In genomic region chr2:217756375-217757107, GRCh38 we compare ENCODE assay signal across 8 cellular contexts.
A peak's percentile ranks its signal among the peaks of the same experiment; 100 is the strongest.
DNase-seq lines count a peak whose midpoint lies in the region; ATAC-seq and TF ChIP-seq lines count a peak whose summit lies in the region.

No MANE protein-coding gene starts in this region.

- H3K36me3 ChIP-seq in naive thymus-derived CD4-positive, alpha-beta T cell (ENCODE audit: control insufficient read depth in 2 of 3, insufficient read depth in 3 of 3, low read length in 3 of 3) = no peaks in the 10 kb centered on the region

- H3K27ac Mint-ChIP-seq in naive thymus-derived CD4-positive, alpha-beta T cell = peak overlapping the region in 1 of 9 donors; percentile 51

- no peaks in the 10 kb centered on the region for H3K27me3 ChIP-seq in naive thymus-derived CD4-positive, alpha-beta T cell (ENCODE audit: control insufficient read depth in 2 of 2, insufficient read depth in 2 of 2, low read length in 2 of 2)

- H3K4me1 ChIP-seq in naive thymus-derived CD4-positive, alpha-beta T cell (ENCODE audit: control insufficient read depth in 2 of 2, insufficient read depth in 2 of 2, low read length in 2 of 2) = peaks cover 0 to 26% of the 10 kb centered on the region in 2 donors

- intact Hi-C loops in naive thymus-derived CD4-positive, alpha-beta T cell (cut with micrococcal nuclease) = loop anchor here (1.0 to 5.0 kb wide), 7 partner anchors 43 to 1240 kb away; partner anchors contain the start of gene IGFBP5 (in 1 of the 2)

- H3K4me1 Mint-ChIP-seq in naive thymus-derived CD4-positive, alpha-beta T cell = peaks cover 18 to 36% (median 25%) of the 10 kb centered on the region in 7 donors

- peaks cover 0 to 11% (median 0%) of the 10 kb centered on the region in 5 donors for H3K27me3 Mint-ChIP-seq in naive thymus-derived CD4-positive, alpha-beta T cell

- H3K9me3 Mint-ChIP-seq in naive thymus-derived CD4-positive, alpha-beta T cell = peaks cover 0 to 7% (median 4%) of the 10 kb centered on the region in 11 donors

- H3K4me3 Mint-ChIP-seq in naive thymus-derived CD4-positive, alpha-beta T cell = peak overlapping the region; percentile 9 to 73 (median 62)

- CTCF ChIA-PET in naive thymus-derived CD4-positive, alpha-beta T cell (lab: Charles Lee) = interaction anchor here (1.0 to 1.5 kb wide), 6 partner anchors 8 to 1077 kb away, joined by 3 to 4 read pairs (median 3); no protein-coding TSS in a partner anchor

- ATAC-seq in naive thymus-derived CD4-positive, alpha-beta T cell = peak; percentile 91
- ATAC-seq in GM19395 (IDR thresholded peaks at IDR 0.05; ENCODE audit: unreplicated experiment) = no peak

- peak; percentile 79 for TF ChIP-seq CTCF in epithelial cell of proximal tubule (conservative IDR thresholded peaks at IDR 0.05; ENCODE audit: low read depth, low read length)

- H3K9me3 ChIP-seq in naive thymus-derived CD4-positive, alpha-beta T cell (ENCODE audit: control insufficient read depth in 2 of 3, low read length in 3 of 3) = no peaks in the 10 kb centered on the region

- DNase-seq in NCI-H748 (lab: John Stamatoyannopoulos, UW; ENCODE audit: unreplicated experiment) = peak; percentile 55
- DNase-seq in NCI-H748 treated with DMSO at 0.1 percent for 48 hours (lab: John Stamatoyannopoulos, UW) = no peak
- peak; percentile 13 for DNase-seq in NCI-H526 treated with DMSO at 0.1 percent for 48 hours (lab: John Stamatoyannopoulos, UW)
- DNase-seq in activated T-cell treated with anti-CD3 and anti-CD28 coated beads for 48 hours (ENCODE audit: low read depth) = peak; percentile 78
- DNase-seq in epithelial cell of proximal tubule (ENCODE audit: low read depth) = no peak
- DNase-seq in naive thymus-derived CD4-positive, alpha-beta T cell = peak; percentile 48 to 76 (median 69)
- DNase-seq in stimulated activated CD8-positive, alpha-beta memory T cell treated with anti-CD3 and anti-CD28 coated beads, Interleukin-7, amount 100 ng/mL, for 48 hours (ENCODE audit: extremely low read depth in 1 of 2, low read depth in 1 of 2) = peak; percentile 59 to 62

- POLR2A ChIA-PET in naive thymus-derived CD4-positive, alpha-beta T cell (lab: Charles Lee) = no interaction called here

- peaks cover 0 to 9% (median 1%) of the 10 kb centered on the region in 5 donors for H3K36me3 Mint-ChIP-seq in naive thymus-derived CD4-positive, alpha-beta T cell

- no peak overlapping the region for H3K4me3 ChIP-seq in epithelial cell of proximal tubule (ENCODE audit: low read depth, low read length)
- peak overlapping the region; percentile 51 for H3K4me3 ChIP-seq in naive thymus-derived CD4-positive, alpha-beta T cell (ENCODE audit: low read length)

- H3K27ac ChIP-seq in naive thymus-derived CD4-positive, alpha-beta T cell (ENCODE audit: low read depth, low read length) = no peak overlapping the region

Comparison
In these comparisons a context has a peak if more than half of its experiments do, and no peak if none do; other contexts are left out.
1. DNase-seq: peak in NCI-H748 (single experiment), NCI-H526 treated with DMSO at 0.1 percent for 48 hours (single experiment), activated T-cell treated with anti-CD3 and anti-CD28 coated beads for 48 hours (single experiment), naive thymus-derived CD4-positive, alpha-beta T cell (9 of 9) and stimulated activated CD8-positive, alpha-beta memory T cell treated with anti-CD3 and anti-CD28 coated beads, Interleukin-7, amount 100 ng/mL, for 48 hours (2 of 2); none in NCI-H748 treated with DMSO at 0.1 percent for 48 hours (single experiment) and epithelial cell of proximal tubule (single experiment).